Comparison of ENCODE assay signal across 8 cellular contexts in the genomic region with DNA sequence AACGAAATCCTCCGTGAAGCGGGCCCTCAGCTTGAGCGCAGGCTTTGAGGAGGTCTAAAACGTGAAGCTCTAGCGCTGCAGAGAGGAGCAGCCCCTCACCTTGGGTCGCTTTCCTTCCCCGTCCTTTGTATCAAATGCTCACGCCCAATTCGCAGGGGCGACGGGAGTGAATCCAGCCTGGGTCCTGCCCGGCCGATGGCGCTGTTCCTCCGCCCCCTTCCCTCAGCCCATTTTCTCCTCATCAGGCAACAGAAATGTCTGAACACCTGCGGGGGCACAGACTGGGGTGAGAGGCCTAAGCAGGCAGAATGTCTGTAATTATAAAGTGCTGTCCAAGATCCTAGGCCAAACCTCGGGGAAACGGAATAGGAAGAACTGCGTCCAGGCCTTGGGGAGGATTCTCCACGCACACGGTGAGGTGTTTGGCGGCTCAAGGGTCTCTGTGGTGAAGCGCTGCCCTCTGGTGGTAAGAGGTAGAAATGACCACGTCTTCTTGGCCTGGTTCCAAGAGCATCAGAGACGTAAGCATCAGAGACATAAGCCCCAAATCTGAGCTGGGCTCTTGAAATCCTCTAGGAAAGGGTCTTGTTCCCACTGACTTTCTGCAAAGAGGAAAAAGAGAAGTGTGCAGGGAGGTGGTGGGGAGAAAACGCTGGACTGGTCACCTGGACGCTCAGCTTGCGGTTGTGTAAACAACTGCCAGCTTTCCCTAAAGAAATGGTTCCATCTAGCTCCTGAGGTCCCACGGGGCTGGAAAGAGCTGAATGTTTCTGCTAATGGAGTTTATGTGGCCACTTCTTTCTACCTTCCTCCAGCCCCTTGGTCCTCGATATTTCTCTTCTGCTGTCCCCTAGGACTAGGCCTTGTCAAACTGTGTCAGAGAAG.
A peak's percentile ranks its signal among the peaks of the same experiment; 100 is the strongest.
DNase-seq lines count a peak whose midpoint lies in the region; ATAC-seq, FAIRE-seq and TF ChIP-seq lines count a peak whose summit lies in the region.
"Had no signal": no experiment of that assay in that cellular context is flagged by ENCODE, and none has a peak within 500 bp of the region (broad histone marks: within the 10 kb centered on the region; RNA-seq: fewer than 3 reads in every experiment).

No MANE protein-coding gene starts in this region.

- no peak for FAIRE-seq in small intestine (lab: Jason Lieb, UNC)

- H3K27me3 ChIP-seq in small intestine (ENCODE audit: control insufficient read depth in 2 of 2, insufficient read depth in 2 of 2, low read length in 2 of 2): no peaks in the 10 kb centered on the region

- peak; percentile 44 for DNase-seq in NCI-H128 (lab: John Stamatoyannopoulos, UW; ENCODE audit: unreplicated experiment)
- peak; percentile 40 for DNase-seq in T-helper 22 cell (ENCODE audit: low read depth)
- peak; percentile 32 for DNase-seq in astrocyte of the cerebellum (ENCODE audit: low read depth)
- peak; percentile 68 for DNase-seq in iPS DF 4.7 (ENCODE audit: extremely low read depth, low spot score)
- DNase-seq in small intestine: peak; percentile 61

- H3K4me1 ChIP-seq in small intestine (ENCODE audit: control insufficient read depth in 2 of 2, insufficient read depth in 1 of 2, low read depth in 1 of 2, low read length in 1 of 2): no peaks in the 10 kb centered on the region

- H3K36me3 ChIP-seq in small intestine (ENCODE audit: control insufficient read depth in 2 of 2, insufficient read depth in 2 of 2, low read length in 2 of 2): no peaks in the 10 kb centered on the region

- H3K9me3 ChIP-seq in small intestine (ENCODE audit: control insufficient read depth, low read depth): no peaks in the 10 kb centered on the region

- no peak for ATAC-seq in GM19463 (IDR thresholded peaks at IDR 0.05; ENCODE audit: unreplicated experiment)

- TF ChIP-seq CTCF in GM12875 (IDR thresholded peaks at IDR 0.05; ENCODE audit: borderline replicate concordance, insufficient read depth, low read depth, low read length) (peak; percentile 79), astrocyte of the cerebellum (IDR thresholded peaks at IDR 0.05; ENCODE audit: low read depth, low read length, missing control alignments) (peak; percentile 73)

- in situ Hi-C loops in astrocyte of the cerebellum (cut with HindIII; ENCODE audit: low sequenced_read_pairs): no loop called here

- WGBS in small intestine, 3 donors: 26 to 39% (median 28%) methylated on average over 31 of the region's 31 CpGs

- H3K27ac ChIP-seq in small intestine (ENCODE audit: low read depth in 1 of 2, low read length in 1 of 2): no peak overlapping the region
- H3K27ac ChIP-seq: skin epidermis had no signal

- H3K4me3 ChIP-seq in GM12875 (ENCODE audit: low read depth, low read length): no peak overlapping the region
- no peak overlapping the region for H3K4me3 ChIP-seq in astrocyte of the cerebellum (ENCODE audit: low read depth, low read length)
- no peak overlapping the region for H3K4me3 ChIP-seq in small intestine (ENCODE audit: low read depth in 1 of 2, low read length in 2 of 2)
- H3K4me3 ChIP-seq: skin epidermis had no signal
